13 cellular contexts compared by ENCODE assay signal in the genomic region with DNA sequence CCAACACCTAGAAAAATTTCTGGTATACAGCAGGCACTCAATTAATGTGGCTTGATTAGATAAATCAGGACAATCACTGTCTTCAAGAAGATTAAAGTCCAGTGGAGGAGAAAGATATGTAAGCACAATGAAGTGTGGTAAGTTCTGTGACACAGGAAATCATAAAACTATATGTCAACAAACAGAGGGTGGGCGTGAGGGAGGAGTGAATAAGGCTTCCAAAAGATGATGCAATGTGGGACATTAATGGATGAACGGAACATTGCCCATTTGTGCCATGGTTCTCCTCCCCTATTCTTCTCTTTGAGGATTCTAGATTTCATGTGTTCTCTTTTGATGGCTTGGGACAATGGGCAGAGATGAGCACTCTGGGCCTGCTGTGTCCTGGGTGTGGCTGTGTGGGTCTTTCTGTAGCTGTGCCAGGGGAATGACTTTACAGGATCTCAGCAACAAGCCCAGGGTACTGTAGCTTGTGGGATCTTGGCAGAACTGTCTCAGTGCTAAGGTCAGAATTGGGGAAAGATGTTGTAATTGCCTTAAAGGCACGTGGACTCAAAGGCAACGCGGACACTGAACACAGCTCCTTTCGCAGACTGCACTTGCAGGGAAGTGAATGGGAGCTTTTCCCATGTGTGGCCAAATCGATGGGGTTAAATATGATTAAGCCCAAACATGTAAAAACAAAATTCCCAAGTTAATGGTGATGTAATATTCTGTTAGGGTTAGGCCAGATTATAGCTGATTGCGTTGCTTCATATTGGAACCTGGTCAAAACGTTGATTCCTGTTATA.
A peak's percentile ranks its signal among the peaks of the same experiment; 100 is the strongest.
DNase-seq lines count a peak whose midpoint lies in the region; ATAC-seq, FAIRE-seq and TF ChIP-seq lines count a peak whose summit lies in the region.
"Had no signal": no experiment of that assay in that cellular context is flagged by ENCODE, and none has a peak within 500 bp of the region (broad histone marks: within the 10 kb centered on the region; RNA-seq: fewer than 3 reads in every experiment).

No MANE protein-coding gene starts in this region.

- peaks cover 11% of the 10 kb centered on the region for H3K9me3 Mint-ChIP-seq in activated T-cell treated with anti-CD3 and anti-CD28 coated beads, Interleukin-2, amount 50 U/mL, for 24 hours

- TF ChIP-seq CTCF in IMR-90 (conservative IDR thresholded peaks at IDR 0.05; ENCODE audit: low read depth, low read length) (no peak), H1 (IDR thresholded peaks at IDR 0.05; ENCODE audit: control extremely low read depth in 1 of 3, insufficient read depth in 1 of 3, low read depth in 1 of 3, low read length in 3 of 3) (no peak), lower leg skin (IDR thresholded peaks at IDR 0.05) (no peak), D721Med (IDR thresholded peaks at IDR 0.05; ENCODE audit: insufficient read depth, missing control alignments) (no peak)

- BruUV-seq in IMR-90 (replicated peaks; lab: Mats Ljungman, UMichigan): no TSS peak

- peak overlapping the region; percentile 29 to 44; a peak in 3 of 4 replicates for H4K8ac ChIP-seq in IMR-90 (ENCODE audit: low read depth in 2 of 2, low read length in 2 of 2)
- H4K8ac ChIP-seq in H1 (ENCODE audit: extremely low read depth, insufficient read depth, low read length): no peak overlapping the region

- H3K27me3 Mint-ChIP-seq in activated T-cell treated with anti-CD3 and anti-CD28 coated beads, Interleukin-2, amount 50 U/mL, for 24 hours: no peaks in the 10 kb centered on the region
- H3K27me3 Mint-ChIP-seq: naive thymus-derived CD8-positive, alpha-beta T cell had no signal

- H2AK5ac ChIP-seq in IMR-90 (ENCODE audit: low read depth, low read length) (peak overlapping the region; percentile 74), H1 (ENCODE audit: low read depth, low read length) (no peak overlapping the region)

- no peaks in the 10 kb centered on the region for H3K27me3 ChIP-seq in ACC112 (ENCODE audit: insufficient read depth, low read length)
- H3K27me3 ChIP-seq in IMR-90 (ENCODE audit: control insufficient read depth, insufficient read depth, low read length): no peaks in the 10 kb centered on the region
- no peaks in the 10 kb centered on the region for H3K27me3 ChIP-seq in H1 (replicated peaks in 1 of 4; ENCODE audit: control insufficient read depth in 3 of 4, extremely low read depth in 1 of 4, insufficient read depth in 3 of 4, low read length in 3 of 4)
- H3K27me3 ChIP-seq: vagina had no signal

- H3K23ac ChIP-seq in IMR-90 (ENCODE audit: low read depth, low read length) (peak overlapping the region; percentile 50; the same call in 1 of the 2 replicates), H1 (ENCODE audit: insufficient read length) (no peak overlapping the region)

- DNase-seq in IMR-90 (peak; percentile 32), H1 (ENCODE audit: low read depth in 1 of 2, low spot score in 2 of 2) (no peak), lower leg skin (ENCODE audit: low spot score in 2 of 2) (peak; percentile 60 to 85), medulla oblongata (ENCODE audit: extremely low spot score) (no peak), D721Med (ENCODE audit: insufficient read length, low spot score) (no peak)
- DNase-seq in activated T-cell treated with anti-CD3 and anti-CD28 coated beads, Interleukin-2, amount 50 U/mL, for 24 hours: no peak
- DNase-seq: AML-193; DND-41; naive thymus-derived CD8-positive, alpha-beta T cell; RPMI8226 had no signal

- no peaks in the 10 kb centered on the region; the same call in 1 of the 2 replicates for H3K36me3 ChIP-seq in ACC112 (ENCODE audit: insufficient read depth, low read length)
- H3K36me3 ChIP-seq in IMR-90 (ENCODE audit: control insufficient read depth, insufficient read depth, low read length): no peaks in the 10 kb centered on the region
- no peaks in the 10 kb centered on the region for H3K36me3 ChIP-seq in H1 (ENCODE audit: control insufficient read depth in 2 of 4, insufficient read depth in 4 of 4, low read length in 3 of 4)
- H3K36me3 ChIP-seq: vagina had no signal

- no CpG with 5 or more reads among the region's 9 CpGs for WGBS in IMR-90 (ENCODE audit: extremely low coverage in 2 of 2, insufficient read length in 1 of 2), 2 experiments
- 93% methylated on average over 8 of the region's 9 CpGs; no CpG with 5 or more reads in 1 of the 2 experiments for WGBS in H1 (ENCODE audit: extremely low coverage in 1 of 2, insufficient coverage in 1 of 2, insufficient read length in 1 of 2, insufficient replicate concordance in 2 of 2, low coverage in 1 of 2, low lambda C conversion rate in 2 of 2, missing lambda C conversion rate in 1 of 2), 2 experiments
- 35 to 39% methylated on average over 9 of the region's 9 CpGs for WGBS in lower leg skin, 2 donors

- H3K4me3 ChIP-seq in ACC112 (ENCODE audit: low read depth, low read length) (peak overlapping the region; percentile 8; the same call in 1 of the 2 replicates), IMR-90 (ENCODE audit: insufficient read depth, low read depth, low read length) (no peak overlapping the region), H1 (ENCODE audit: extremely low read depth in 1 of 4, insufficient read depth in 2 of 4, low read depth in 3 of 4, low read length in 4 of 4) (no peak overlapping the region), lower leg skin (ENCODE audit: low read depth, poor library complexity, severe bottlenecking) (no peak overlapping the region)
- H3K4me3 ChIP-seq: vagina had no signal

- no peak overlapping the region for H3K56ac ChIP-seq in IMR-90 (ENCODE audit: extremely low read depth, insufficient read depth, low read length)
- no peak overlapping the region for H3K56ac ChIP-seq in H1 (replicated peaks; ENCODE audit: insufficient read length, low read depth, low read length)

- intact Hi-C loops in IMR-90 (cut with micrococcal nuclease): no loop called here
- intact Hi-C loops in lower leg skin (cut with DNase I; ENCODE audit: low total_unique reads): no loop called here

- FAIRE-seq in H1 (lab: Jason Lieb, UNC) (no peak), D721Med (lab: Jason Lieb, UNC) (no peak)

- peak overlapping the region; percentile 86 for H2BK20ac ChIP-seq in IMR-90 (ENCODE audit: low read depth, low read length)
- no peak overlapping the region for H2BK20ac ChIP-seq in H1 (ENCODE audit: low read length)

- peaks cover 5% of the 10 kb centered on the region; the same call in 1 of the 2 replicates for H3K9me1 ChIP-seq in IMR-90 (ENCODE audit: insufficient read depth, low read length)

- H2BK120ac ChIP-seq in IMR-90 (ENCODE audit: low read depth, low read length) (peak overlapping the region; percentile 75), H1 (replicated peaks; ENCODE audit: low read depth, low read length) (no peak overlapping the region)

- TF ChIP-seq RAD21 in IMR-90 (IDR thresholded peaks at IDR 0.05; ENCODE audit: low read length): no peak
- TF ChIP-seq RAD21 in H1 (IDR thresholded peaks at IDR 0.05 in 1 of 2, conservative IDR thresholded peaks at IDR 0.05 in 1 of 2; ENCODE audit: low read depth in 2 of 2, low read length in 2 of 2): no peak

- TF ChIP-seq EP300 in H1 (IDR thresholded peaks at IDR 0.05; ENCODE audit: borderline replicate concordance in 1 of 2, low read depth in 2 of 2, low read length in 2 of 2): no peak

- no peak overlapping the region for H3K4me2 ChIP-seq in IMR-90 (ENCODE audit: low read depth, low read length)
- no peak overlapping the region for H3K4me2 ChIP-seq in H1 (ENCODE audit: insufficient read depth in 1 of 2, low read depth in 2 of 2, low read length in 2 of 2)

- H3K14ac ChIP-seq in IMR-90 (replicated peaks; ENCODE audit: low read depth, low read length): peak overlapping the region; percentile 75
- H3K14ac ChIP-seq in H1 (ENCODE audit: insufficient read length): no peak overlapping the region

- H3K18ac ChIP-seq in IMR-90 (ENCODE audit: low read depth, low read length) (peak overlapping the region; percentile 48), H1 (ENCODE audit: extremely low read depth, low read length) (no peak overlapping the region)

- H2AFZ ChIP-seq in ACC112 (ENCODE audit: low read length, unreplicated experiment): peak overlapping the region; percentile 39
- H2AFZ ChIP-seq in IMR-90 (replicated peaks; ENCODE audit: low read length, poor library complexity): no peak overlapping the region
- peak overlapping the region; percentile 14; the same call in 1 of the 2 replicates for H2AFZ ChIP-seq in H1 (ENCODE audit: low read length)

- H3K9ac ChIP-seq in IMR-90 (ENCODE audit: low read depth, low read length): no peak overlapping the region
- H3K9ac ChIP-seq in H1 (replicated peaks in 1 of 4; ENCODE audit: extremely low read depth in 1 of 4, low read depth in 3 of 4, low read length in 3 of 4): no peak overlapping the region

- peaks cover 25% of the 10 kb centered on the region for H3K4me1 ChIP-seq in ACC112 (ENCODE audit: control insufficient read depth, insufficient read depth, low read length, unreplicated experiment)
- peaks cover 5% of the 10 kb centered on the region for H3K4me1 ChIP-seq in IMR-90 (ENCODE audit: control insufficient read depth, insufficient read depth, low read length)
- H3K4me1 ChIP-seq in H1 (replicated peaks in 1 of 4; ENCODE audit: control insufficient read depth in 3 of 4, insufficient read depth in 4 of 4, low read length in 3 of 4): no peaks in the 10 kb centered on the region
- H3K4me1 ChIP-seq: vagina had no signal

- H2AK9ac ChIP-seq in IMR-90 (replicated peaks; ENCODE audit: low read depth, low read length, poor library complexity): no peak overlapping the region

- no peak overlapping the region for H3K4me3 Mint-ChIP-seq in activated T-cell treated with anti-CD3 and anti-CD28 coated beads, Interleukin-2, amount 50 U/mL, for 24 hours
- H3K4me3 Mint-ChIP-seq: naive thymus-derived CD8-positive, alpha-beta T cell had no signal

- no peaks in the 10 kb centered on the region for H3K79me1 ChIP-seq in IMR-90 (ENCODE audit: low read depth in 1 of 2, low read length in 2 of 2)
- H3K79me1 ChIP-seq in H1 (ENCODE audit: low read depth, low read length): no peaks in the 10 kb centered on the region

- dilution Hi-C loops in IMR-90 (cut with HindIII; ENCODE audit: low sequenced_read_pairs, unreplicated experiment): no loop called here

- H3K27ac ChIP-seq in ACC112 (ENCODE audit: low read depth, low read length) (peak overlapping the region; percentile 76), IMR-90 (ENCODE audit: insufficient read depth, low read length) (no peak overlapping the region), H1 (ENCODE audit: low read depth, low read length) (no peak overlapping the region; the same call in 1 of the 2 replicates)
- H3K27ac ChIP-seq: vagina had no signal

- H3K23me2 ChIP-seq in H1 (ENCODE audit: low read depth, low read length): no peaks in the 10 kb centered on the region

- H4K91ac ChIP-seq in IMR-90 (ENCODE audit: insufficient read depth, low read depth, low read length) (peak overlapping the region; percentile 91), H1 (replicated peaks; ENCODE audit: insufficient read length, low read length) (no peak overlapping the region)

- no peak for TF ChIP-seq POLR2A in IMR-90 (IDR thresholded peaks at IDR 0.05; ENCODE audit: low read depth, low read length)
- no peak for TF ChIP-seq POLR2A in H1 (IDR thresholded peaks at IDR 0.05; ENCODE audit: control extremely low read depth in 1 of 2, low read depth in 2 of 2, low read length in 2 of 2)
- no peak for TF ChIP-seq POLR2A in lower leg skin (IDR thresholded peaks at IDR 0.05)

- no peak for ATAC-seq in IMR-90 (ENCODE audit: low read depth)
- ATAC-seq in GM21367 (IDR thresholded peaks at IDR 0.05; ENCODE audit: unreplicated experiment): no peak
- ATAC-seq: naive thymus-derived CD8-positive, alpha-beta T cell had no signal

- POLR2A ChIA-PET in IMR-90 (lab: Charles Lee; ENCODE audit: unreplicated experiment): no interaction called here
- POLR2A ChIA-PET in H1 (lab: Charles Lee; ENCODE audit: partially characterized antibody): no interaction called here

- H4K5ac ChIP-seq in IMR-90 (ENCODE audit: low read depth, low read length) (peak overlapping the region; percentile 10), H1 (ENCODE audit: insufficient read length, low read depth, low read length) (no peak overlapping the region)

- H3K79me2 ChIP-seq in ACC112 (ENCODE audit: control insufficient read depth, insufficient read depth, low read length, unreplicated experiment): no peaks in the 10 kb centered on the region
- no peaks in the 10 kb centered on the region for H3K79me2 ChIP-seq in H1 (ENCODE audit: control insufficient read depth in 1 of 2, insufficient read depth in 2 of 2, low read length in 2 of 2)

- H3K36me3 Mint-ChIP-seq in activated T-cell treated with anti-CD3 and anti-CD28 coated beads, Interleukin-2, amount 50 U/mL, for 24 hours (ENCODE audit: low read depth): no peaks in the 10 kb centered on the region
- H3K36me3 Mint-ChIP-seq: naive thymus-derived CD8-positive, alpha-beta T cell had no signal

- H3K9me3 ChIP-seq in IMR-90 (ENCODE audit: control insufficient read depth, insufficient read depth, low read length): no peaks in the 10 kb centered on the region
- no peaks in the 10 kb centered on the region; a peak in 1 of 4 replicates for H3K9me3 ChIP-seq in H1 (ENCODE audit: insufficient read depth in 2 of 2, low read depth in 1 of 2, low read length in 1 of 2)
- H3K9me3 ChIP-seq: vagina had no signal

- H2BK5ac ChIP-seq in IMR-90 (ENCODE audit: low read depth, low read length, poor library complexity, severe bottlenecking) (no peak overlapping the region), H1 (ENCODE audit: low read depth, low read length) (no peak overlapping the region)

- CTCF ChIA-PET in IMR-90 (lab: Yijun Ruan, JAX): no interaction called here
- CTCF ChIA-PET in H1 (lab: Charles Lee; ENCODE audit: partially characterized antibody): no interaction called here

- no peaks in the 10 kb centered on the region for H3K4me1 Mint-ChIP-seq in activated T-cell treated with anti-CD3 and anti-CD28 coated beads, Interleukin-2, amount 50 U/mL, for 24 hours (ENCODE audit: low read depth)
- H3K4me1 Mint-ChIP-seq: naive thymus-derived CD8-positive, alpha-beta T cell had no signal

- no peak overlapping the region for H2BK12ac ChIP-seq in H1 (ENCODE audit: low read depth, low read length)

- H3K27ac Mint-ChIP-seq in activated T-cell treated with anti-CD3 and anti-CD28 coated beads, Interleukin-2, amount 50 U/mL, for 24 hours: no peak overlapping the region
- H3K27ac Mint-ChIP-seq: naive thymus-derived CD8-positive, alpha-beta T cell had no signal

- H4K20me1 ChIP-seq in IMR-90 (ENCODE audit: insufficient read depth, low read length) (no peaks in the 10 kb centered on the region), H1 (replicated peaks in 1 of 2; ENCODE audit: control insufficient read depth in 1 of 2, insufficient read depth in 2 of 2, low read length in 2 of 2) (no peaks in the 10 kb centered on the region)

- H2BK15ac ChIP-seq in IMR-90 (ENCODE audit: low read depth, low read length) (peak overlapping the region; percentile 97), H1 (ENCODE audit: low read length) (no peak overlapping the region)

- H3K4ac ChIP-seq in IMR-90 (ENCODE audit: low read depth, low read length) (peak overlapping the region; percentile 79), H1 (replicated peaks; ENCODE audit: insufficient read length, low read depth, low read length) (no peak overlapping the region)

- in situ Hi-C loops in IMR-90 (cut with MboI; ENCODE audit: low sequenced_read_pairs): no loop called here

Comparison
In these comparisons a context has a peak if more than half of its experiments do, and no peak if none do; other contexts are left out.
1. DNase-seq: peak in IMR-90 (single experiment) and lower leg skin (2 of 2); none in H1 (0 of 2), medulla oblongata (single experiment), activated T-cell treated with anti-CD3 and anti-CD28 coated beads, Interleukin-2, amount 50 U/mL, for 24 hours (single experiment) and D721Med (single experiment).